Comparison of ENCODE assay signal across 9 cellular contexts in the genomic region with DNA sequence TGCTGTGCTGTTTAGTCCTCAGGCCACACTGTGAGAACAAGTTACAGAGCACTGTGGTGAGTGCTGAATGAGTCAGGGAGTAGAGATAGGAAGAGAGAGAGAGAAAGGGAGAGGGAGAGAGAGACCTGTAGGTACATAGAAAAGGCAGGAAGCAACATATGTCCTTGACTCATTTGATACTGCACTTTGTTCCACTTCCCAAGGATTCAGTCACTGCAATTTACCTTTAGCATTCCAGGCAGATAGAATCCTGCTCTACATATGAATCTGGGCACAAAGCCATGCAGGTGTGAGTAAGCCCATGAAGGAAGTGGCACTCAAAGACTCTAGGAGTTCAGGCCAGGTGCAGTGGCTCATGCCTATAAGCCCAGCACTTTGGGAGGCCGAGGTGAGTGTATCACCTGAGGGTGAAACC. TPM values are rescaled to one million over a fixed set of nuclear protein-coding genes. Genes with fewer than 3 reads are reported as not detected.
A peak's percentile ranks its signal among the peaks of the same experiment; 100 is the strongest.
DNase-seq lines count a peak whose midpoint lies in the region; TF ChIP-seq lines count a peak whose summit lies in the region.
"Had no signal": no experiment of that assay in that cellular context is flagged by ENCODE, and none has a peak within 500 bp of the region (broad histone marks: within the 10 kb centered on the region; RNA-seq: fewer than 3 reads in every experiment).

No MANE protein-coding gene starts in this region.

- no peaks in the 10 kb centered on the region for H3K36me3 Mint-ChIP-seq in neural progenitor cell

- peaks cover 43% of the 10 kb centered on the region for H3K4me1 ChIP-seq in mammary epithelial cell (ENCODE audit: insufficient read depth, low read length)
- H3K4me1 ChIP-seq in neural progenitor cell = no peaks in the 10 kb centered on the region

- H3K79me2 ChIP-seq in mammary epithelial cell (ENCODE audit: insufficient read depth, low read length) (peaks cover 29% of the 10 kb centered on the region), neural progenitor cell (ENCODE audit: low read depth) (no peaks in the 10 kb centered on the region)

- no TSS peak for BruUV-seq in mammary epithelial cell (replicated peaks; lab: Mats Ljungman, UMichigan)

- H3K4me3 ChIP-seq in mammary epithelial cell (replicated peaks in 1 of 3; ENCODE audit: insufficient read depth in 1 of 3, low read depth in 2 of 3, low read length in 3 of 3) (no peak overlapping the region), skin epidermis (no peak overlapping the region), neural progenitor cell (no peak overlapping the region)

- intact Hi-C loops in mammary epithelial cell (cut with micrococcal nuclease) = loop anchor here (1.0 to 10.0 kb wide), 5 partner anchors 11 to 731 kb away; partner anchors contain the start of gene ADH5

- no peaks in the 10 kb centered on the region for H3K9me3 Mint-ChIP-seq in neural progenitor cell

- H2AFZ ChIP-seq in mammary epithelial cell (ENCODE audit: low read depth, low read length) (peak overlapping the region; percentile 39), neural progenitor cell (replicated peaks) (no peak overlapping the region)

- H4K20me1 ChIP-seq in mammary epithelial cell (ENCODE audit: insufficient read depth, low read length) (no peaks in the 10 kb centered on the region), neural progenitor cell (ENCODE audit: low read depth) (no peaks in the 10 kb centered on the region)

- H3F3A ChIP-seq in neural progenitor cell (ENCODE audit: low read depth) = no peaks in the 10 kb centered on the region

- WGBS in mammary epithelial cell (ENCODE audit: low coverage, missing lambda C conversion rate) = 0% methylated on average over 1 of the region's 1 CpG

- dilution Hi-C loops in mammary epithelial cell (cut with HindIII; ENCODE audit: low sequenced_read_pairs) = loop anchor here (5.0 kb wide), 1 partner anchor 103 kb away; no protein-coding TSS in a partner anchor

- H3K27ac Mint-ChIP-seq in neural progenitor cell = no peak overlapping the region

- TF ChIP-seq CTCF in mammary epithelial cell (conservative IDR thresholded peaks at IDR 0.05 in 1 of 2, IDR thresholded peaks at IDR 0.05 in 1 of 2; ENCODE audit: extremely low read depth in 1 of 2, insufficient read depth in 1 of 2, low read depth in 1 of 2, low read length in 2 of 2) = no peak
- TF ChIP-seq CTCF in neural progenitor cell (IDR thresholded peaks at IDR 0.05) = no peak

- H3K4me1 Mint-ChIP-seq in neural progenitor cell = no peaks in the 10 kb centered on the region

- H3K4me3 Mint-ChIP-seq in neural progenitor cell = no peak overlapping the region

- H3K27me3 ChIP-seq in mammary epithelial cell (ENCODE audit: insufficient read depth, low read length) (no peaks in the 10 kb centered on the region), neural progenitor cell (no peaks in the 10 kb centered on the region)

- DNase-seq in SHP77 treated with DMSO at 0.1 percent for 48 hours (lab: John Stamatoyannopoulos, UW) (peak; percentile 6), SHP77 (lab: John Stamatoyannopoulos, UW) (no peak), NCI-H226 (peak; percentile 61), mammary epithelial cell (peak; percentile 100), SKM-1 treated with dmso at 0.1 percent for 144 hours (lab: John Stamatoyannopoulos, UW; ENCODE audit: unreplicated experiment) (no peak), middle frontal gyrus (ENCODE audit: extremely low spot score, low spot score) (no peak), neural progenitor cell (ENCODE audit: low spot score) (no peak)
- DNase-seq: stimulated activated CD4-positive, alpha-beta T cell treated with anti-CD3 and anti-CD28 coated beads, Interleukin-12 subunit alpha, Interleukin-12 subunit beta, amount 100 ng/mL, for 4 hours had no signal

- CTCF ChIA-PET in mammary epithelial cell (lab: Charles Lee; ENCODE audit: low non-redundant PET) = no interaction called here

- H3K9me3 ChIP-seq in mammary epithelial cell (replicated peaks; ENCODE audit: insufficient read depth, low read length) (no peaks in the 10 kb centered on the region), neural progenitor cell (ENCODE audit: low read depth) (no peaks in the 10 kb centered on the region)

- H3K27me3 Mint-ChIP-seq in neural progenitor cell (ENCODE audit: insufficient read depth, low read depth) = no peaks in the 10 kb centered on the region

- no peaks in the 10 kb centered on the region for H3K36me3 ChIP-seq in mammary epithelial cell (ENCODE audit: insufficient read depth, low read length)
- H3K36me3 ChIP-seq in neural progenitor cell = no peaks in the 10 kb centered on the region

- peak overlapping the region; percentile 94 for H3K27ac ChIP-seq in mammary epithelial cell (ENCODE audit: insufficient read depth, low read depth, low read length)
- peak overlapping the region in 16 of 21 experiments; percentile 3 to 93 (median 57) for H3K27ac ChIP-seq in skin epidermis
- H3K27ac ChIP-seq in neural progenitor cell = no peak overlapping the region

- H3K4me2 ChIP-seq in mammary epithelial cell (ENCODE audit: insufficient read depth, low read depth, low read length) (peak overlapping the region; percentile 35), neural progenitor cell (no peak overlapping the region)

- H3K9ac ChIP-seq in mammary epithelial cell (ENCODE audit: insufficient read depth, low read length) (no peak overlapping the region), neural progenitor cell (no peak overlapping the region)

- in situ Hi-C loops in mammary epithelial cell (cut with MboI; ENCODE audit: low sequenced_read_pairs in 2 of 2) = no loop called here

RNA-seq across cellular contexts. Expression of gene DAPP1, which starts 1.0 kb away (rescaled TPM):
- 10 to 100 TPM; 14.5 to 54.8 TPM for total RNA-seq in mammary epithelial cell
- 18.3 TPM for polyA plus RNA-seq in mammary epithelial cell
- 28.7 TPM for polyA minus RNA-seq in mammary epithelial cell
- total RNA-seq in neural progenitor cell (ENCODE audit: low replicate concordance) = not detected in 2 replicates

Comparison
In these comparisons a context has a peak if more than half of its experiments do, and no peak if none do; other contexts are left out.
1. DNase-seq: peak in SHP77 treated with DMSO at 0.1 percent for 48 hours (single experiment), NCI-H226 (single experiment) and mammary epithelial cell (single experiment); none in SHP77 (0 of 2), SKM-1 treated with dmso at 0.1 percent for 144 hours (single experiment), middle frontal gyrus (single experiment) and neural progenitor cell (single experiment).
2. RNA of gene DAPP1, which starts 1.0 kb away (total RNA-seq): 14.5 to 54.8 TPM in mammary epithelial cell; not detected in neural progenitor cell; every median in the first group is over 10 times any median in the second.